Comparison of ENCODE assay signal across 8 cellular contexts in the genomic region with DNA sequence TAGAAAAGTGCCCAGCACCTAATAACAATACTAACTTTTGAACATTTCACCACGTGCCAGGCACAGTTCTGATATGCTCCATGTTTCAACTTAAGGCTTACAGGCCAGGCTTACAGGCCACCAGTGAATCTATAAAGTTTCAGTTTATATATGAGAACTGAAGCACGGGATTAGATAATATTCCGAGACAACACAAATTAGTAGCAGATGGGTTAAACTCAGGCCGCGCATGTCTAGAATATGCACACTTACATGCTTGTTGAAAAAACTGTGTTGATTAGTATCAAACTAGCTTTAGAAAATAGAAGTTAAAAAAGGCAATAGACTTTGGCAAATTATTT.
DNase-seq lines count a peak whose midpoint lies in the region; ATAC-seq and TF ChIP-seq lines count a peak whose summit lies in the region.

No MANE protein-coding gene starts in this region.

- H3K4me3 Mint-ChIP-seq in T-helper 2 cell treated with Interferon-gamma antibody and Interleukin-4, amounts not matched to agents 5 μg/mL and 100 μg/mL, for 36 hours: peak overlapping the region; percentile 81

- peaks cover 4% of the 10 kb centered on the region for H3K9me3 Mint-ChIP-seq in T-helper 2 cell treated with Interferon-gamma antibody and Interleukin-4, amounts not matched to agents 5 μg/mL and 100 μg/mL, for 36 hours

- no peaks in the 10 kb centered on the region for H3K27me3 Mint-ChIP-seq in T-helper 2 cell treated with Interferon-gamma antibody and Interleukin-4, amounts not matched to agents 5 μg/mL and 100 μg/mL, for 36 hours (ENCODE audit: low read depth)

- no peak for TF ChIP-seq CTCF in GM12875 (IDR thresholded peaks at IDR 0.05; ENCODE audit: borderline replicate concordance, insufficient read depth, low read depth, low read length)
- no peak for TF ChIP-seq CTCF in fibroblast of pulmonary artery (IDR thresholded peaks at IDR 0.05; ENCODE audit: low read length, missing control alignments)

- ATAC-seq in HG03442 (IDR thresholded peaks at IDR 0.05; ENCODE audit: unreplicated experiment): no peak
- no peak for ATAC-seq in HG02759 (IDR thresholded peaks at IDR 0.05; ENCODE audit: unreplicated experiment)

- no peak for DNase-seq in T-helper 2 cell treated with Interferon-gamma antibody and Interleukin-4, amounts not matched to agents 5 μg/mL and 100 μg/mL, for 36 hours (ENCODE audit: low spot score)
- DNase-seq in fibroblast of pulmonary artery (ENCODE audit: low read depth) (no peak), HPDE6-E6E7 (ENCODE audit: extremely low spot score) (no peak), SK-N-DZ (ENCODE audit: low spot score) (no peak)

- H3K9me3 ChIP-seq in skeletal muscle tissue (ENCODE audit: control insufficient read depth in 3 of 3, low read length in 3 of 3): no peaks in the 10 kb centered on the region

- peak overlapping the region; percentile 60 for H3K27ac Mint-ChIP-seq in T-helper 2 cell treated with Interferon-gamma antibody and Interleukin-4, amounts not matched to agents 5 μg/mL and 100 μg/mL, for 36 hours

- no peaks in the 10 kb centered on the region for H3K36me3 Mint-ChIP-seq in T-helper 2 cell treated with Interferon-gamma antibody and Interleukin-4, amounts not matched to agents 5 μg/mL and 100 μg/mL, for 36 hours (ENCODE audit: low read depth)

- H3K36me3 ChIP-seq in skeletal muscle tissue (ENCODE audit: control insufficient read depth in 3 of 3, insufficient read depth in 3 of 3, low read length in 3 of 3): peaks cover 0 to 10% (median 9%) of the 10 kb centered on the region in 3 donors

- peak overlapping the region; percentile 89 for H3K27ac ChIP-seq in skeletal muscle tissue (ENCODE audit: low read depth, low read length)

- H3K9ac ChIP-seq in skeletal muscle tissue (ENCODE audit: low read depth in 1 of 3, low read length in 3 of 3): peak overlapping the region in 2 of 3 donors; percentile 57 to 69

- peaks cover 0 to 8% (median 3%) of the 10 kb centered on the region in 3 donors for H3K4me1 ChIP-seq in skeletal muscle tissue (ENCODE audit: control insufficient read depth in 3 of 3, insufficient read depth in 3 of 3, low read length in 3 of 3)

- no peaks in the 10 kb centered on the region for H3K4me1 Mint-ChIP-seq in T-helper 2 cell treated with Interferon-gamma antibody and Interleukin-4, amounts not matched to agents 5 μg/mL and 100 μg/mL, for 36 hours (ENCODE audit: low read depth)

- H3K4me3 ChIP-seq in GM12875 (ENCODE audit: low read depth, low read length) (peak overlapping the region; percentile 79), fibroblast of pulmonary artery (replicated peaks; ENCODE audit: low read depth, low read length) (peak overlapping the region; percentile 18), skeletal muscle tissue (ENCODE audit: low read length in 3 of 3) (peak overlapping the region; percentile 80 to 86 (median 80))

- H3K27me3 ChIP-seq in skeletal muscle tissue (ENCODE audit: control insufficient read depth in 3 of 3, insufficient read depth in 3 of 3, low read length in 3 of 3): no peaks in the 10 kb centered on the region

Comparison
In these comparisons a context has a peak if more than half of its experiments do, and no peak if none do; other contexts are left out.
1. H3K4me3 ChIP-seq: peak in every context shown above with its lines; median percentile 80 in skeletal muscle tissue; 79 in GM12875; 18 in fibroblast of pulmonary artery.